Comparison of ENCODE assay signal across 1 cellular context in the genomic region with DNA sequence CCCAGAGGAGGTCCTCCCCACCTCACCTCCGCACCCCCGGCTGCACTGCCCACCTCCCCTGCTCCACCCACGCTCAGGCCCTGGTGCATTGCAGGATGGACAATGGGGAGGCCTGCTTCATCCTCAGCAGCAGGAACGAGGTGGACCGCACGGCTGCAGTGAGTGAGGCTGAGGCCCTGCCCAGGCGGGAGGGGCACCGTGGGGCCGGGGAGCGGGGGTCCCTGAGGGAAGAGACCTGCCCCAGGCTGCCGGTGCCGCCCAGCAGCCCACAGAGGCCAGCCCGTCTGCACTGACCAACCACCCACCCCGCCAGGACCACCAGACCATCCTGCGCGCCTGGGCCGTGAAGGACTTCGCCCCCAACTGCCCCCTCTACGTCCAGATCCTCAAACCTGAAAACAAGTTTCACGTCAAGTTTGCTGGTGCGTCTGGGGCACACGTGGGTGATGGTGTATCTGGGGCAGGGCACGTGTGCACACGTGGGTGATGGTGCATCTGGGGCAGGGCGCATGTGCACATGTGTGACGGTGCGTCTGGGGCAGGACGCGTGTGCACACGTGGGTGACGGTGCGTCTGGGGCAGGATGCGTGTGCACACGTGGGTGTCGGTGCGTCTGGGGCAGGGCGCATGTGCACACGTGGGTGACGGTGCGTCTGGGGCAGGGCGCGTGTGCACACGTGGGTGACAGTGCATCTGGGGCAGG.
TF ChIP-seq lines count a peak whose summit lies in the region.

No MANE protein-coding gene starts in this region.

TF ChIP-seq in K562, 482 proteins besides CTCF, POLR2A, EP300 and RAD21:
- no peak for TF ChIP-seq SMARCE1 (IDR thresholded peaks at IDR 0.05)
- TF ChIP-seq, protein P1, sequence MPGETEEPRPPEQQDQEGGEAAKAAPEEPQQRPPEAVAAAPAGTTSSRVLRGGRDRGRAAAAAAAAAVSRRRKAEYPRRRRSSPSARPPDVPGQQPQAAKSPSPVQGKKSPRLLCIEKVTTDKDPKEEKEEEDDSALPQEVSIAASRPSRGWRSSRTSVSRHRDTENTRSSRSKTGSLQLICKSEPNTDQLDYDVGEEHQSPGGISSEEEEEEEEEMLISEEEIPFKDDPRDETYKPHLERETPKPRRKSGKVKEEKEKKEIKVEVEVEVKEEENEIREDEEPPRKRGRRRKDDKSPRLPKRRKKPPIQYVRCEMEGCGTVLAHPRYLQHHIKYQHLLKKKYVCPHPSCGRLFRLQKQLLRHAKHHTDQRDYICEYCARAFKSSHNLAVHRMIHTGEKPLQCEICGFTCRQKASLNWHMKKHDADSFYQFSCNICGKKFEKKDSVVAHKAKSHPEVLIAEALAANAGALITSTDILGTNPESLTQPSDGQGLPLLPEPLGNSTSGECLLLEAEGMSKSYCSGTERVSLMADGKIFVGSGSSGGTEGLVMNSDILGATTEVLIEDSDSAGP (CRISPR knock-in tag; IDR thresholded peaks at IDR 0.05), result no peak
- no peak for TF ChIP-seq SIN3A (IDR thresholded peaks at IDR 0.05; ENCODE audit: borderline replicate concordance in 2 of 2, control insufficient read depth in 1 of 2, low read depth in 2 of 2, low read length in 2 of 2)
- TF ChIP-seq HEY1 (CRISPR knock-in tag; IDR thresholded peaks at IDR 0.05; ENCODE audit: borderline replicate concordance), result no peak
- TF ChIP-seq ESRRB (CRISPR knock-in tag; IDR thresholded peaks at IDR 0.05; ENCODE audit: borderline replicate concordance), result no peak
- TF ChIP-seq TRIM24 (IDR thresholded peaks at IDR 0.05), result no peak
- TF ChIP-seq ELK1 (CRISPR knock-in tag; IDR thresholded peaks at IDR 0.05), result no peak
- TF ChIP-seq MAX (CRISPR knock-in tag; IDR thresholded peaks at IDR 0.05), result peak; percentile 52; the same call in 1 of the 2 replicates
